29 cellular contexts compared by ENCODE assay signal in the genomic region with DNA sequence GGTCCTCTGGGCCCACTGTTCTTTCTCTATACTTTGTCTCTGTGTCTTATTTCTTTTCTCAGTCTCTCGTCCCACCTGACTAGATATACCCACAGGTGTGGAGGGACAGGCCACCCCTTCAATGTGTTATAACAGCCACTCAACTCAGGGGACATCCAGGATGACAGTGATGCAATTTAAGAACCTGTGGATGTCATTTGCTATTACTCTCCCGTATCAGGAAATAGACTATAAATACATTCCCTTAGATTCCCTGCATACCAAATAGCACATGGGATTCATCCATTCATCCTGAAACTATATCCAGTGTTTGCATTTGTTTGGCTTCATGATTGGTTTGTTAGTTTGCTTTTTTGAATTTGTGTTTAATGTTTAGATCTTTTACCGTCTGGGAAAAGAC. TPM values are rescaled to one million over a fixed set of nuclear protein-coding genes. Genes with fewer than 3 reads are reported as not detected.
"Had no signal": no experiment of that assay in that cellular context is flagged by ENCODE, and none has a peak within 500 bp of the region (broad histone marks: within the 10 kb centered on the region; RNA-seq: fewer than 3 reads in every experiment).

No MANE protein-coding gene starts in this region.

- H3K4me1 ChIP-seq: neural progenitor cell, parathyroid adenoma, psoas muscle, spleen, suprapubic skin, tibial nerve, vagina had no signal

- H3K36me3 ChIP-seq: neural progenitor cell, neutrophil, spleen, suprapubic skin, thoracic aorta, tibial nerve, vagina had no signal

- H3K4me3 ChIP-seq: hepatocyte, lung, neural progenitor cell, psoas muscle, spleen, suprapubic skin, thoracic aorta, tibial nerve, vagina had no signal

- H3K9me3 ChIP-seq: neutrophil, psoas muscle, thoracic aorta, tibial nerve, vagina had no signal

- H3K9ac ChIP-seq: neural progenitor cell, parathyroid adenoma had no signal

- H3K27me3 ChIP-seq: hepatocyte, neural progenitor cell, neutrophil, spleen, suprapubic skin, tibial nerve, vagina had no signal

- ATAC-seq: left lobe of liver; natural killer cell; psoas muscle; sciatic nerve; stimulated activated effector memory CD8-positive, alpha-beta T cell treated with anti-CD3 and anti-CD28 coated beads, Interleukin-12 subunit alpha, Interleukin-12 subunit beta, amount 100 ng/mL, for 72 hours had no signal

- H3K27ac ChIP-seq: hepatocyte, neural progenitor cell, neutrophil, parathyroid adenoma, psoas muscle, spleen, suprapubic skin, thoracic aorta, tibial nerve, vagina had no signal

- DNase-seq: head of caudate nucleus; islet precursor cell; mesendoderm; naive B cell; natural killer cell; nephron progenitor cell; occipital lobe; psoas muscle; small intestine; spleen; stimulated activated CD4-positive, alpha-beta T cell treated with anti-CD3 and anti-CD28 coated beads, Interleukin-4, amount 100 ng/mL, for 24 hours; stimulated activated naive CD4-positive, alpha-beta T cell had no signal

RNA-seq across cellular contexts. Expression of a gene that starts 16.6 kb away (rescaled TPM):
- total RNA-seq: left lobe of liver, lower leg skin, mesothelial cell of epicardium, mononuclear cell, natural killer cell, occipital lobe, osteocyte, posterior vena cava, sciatic nerve, spleen, suprapubic skin, thoracic aorta, tibial nerve, vagina had no signal
